In the genomic region with DNA sequence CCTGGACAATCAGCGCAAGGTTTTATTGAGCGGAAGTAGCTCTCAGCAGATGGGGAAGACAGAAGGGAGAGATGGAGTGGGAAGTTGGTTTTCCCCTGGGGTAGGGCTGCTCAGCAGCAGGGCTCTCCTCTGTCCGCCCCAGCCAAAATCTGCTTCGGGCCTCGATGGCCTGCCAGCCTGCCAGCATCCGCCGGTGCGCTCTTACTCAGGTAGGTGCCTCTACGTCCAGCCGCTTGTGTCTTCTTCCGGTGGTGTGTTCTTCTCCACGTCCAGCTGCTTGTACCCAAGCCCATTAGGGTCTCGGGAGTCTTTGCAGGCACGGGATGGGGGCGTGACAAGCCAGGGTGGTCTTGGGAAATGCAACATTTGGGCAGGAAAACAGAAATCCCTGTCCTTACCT, we compare ENCODE assay signal across 1 cellular context.
TF ChIP-seq lines count a peak whose summit lies in the region.

No MANE protein-coding gene starts in this region.

TF ChIP-seq in GM23338, 12 proteins besides CTCF, POLR2A, EP300 and RAD21 (continued from another document):
- TF ChIP-seq, protein P1, sequence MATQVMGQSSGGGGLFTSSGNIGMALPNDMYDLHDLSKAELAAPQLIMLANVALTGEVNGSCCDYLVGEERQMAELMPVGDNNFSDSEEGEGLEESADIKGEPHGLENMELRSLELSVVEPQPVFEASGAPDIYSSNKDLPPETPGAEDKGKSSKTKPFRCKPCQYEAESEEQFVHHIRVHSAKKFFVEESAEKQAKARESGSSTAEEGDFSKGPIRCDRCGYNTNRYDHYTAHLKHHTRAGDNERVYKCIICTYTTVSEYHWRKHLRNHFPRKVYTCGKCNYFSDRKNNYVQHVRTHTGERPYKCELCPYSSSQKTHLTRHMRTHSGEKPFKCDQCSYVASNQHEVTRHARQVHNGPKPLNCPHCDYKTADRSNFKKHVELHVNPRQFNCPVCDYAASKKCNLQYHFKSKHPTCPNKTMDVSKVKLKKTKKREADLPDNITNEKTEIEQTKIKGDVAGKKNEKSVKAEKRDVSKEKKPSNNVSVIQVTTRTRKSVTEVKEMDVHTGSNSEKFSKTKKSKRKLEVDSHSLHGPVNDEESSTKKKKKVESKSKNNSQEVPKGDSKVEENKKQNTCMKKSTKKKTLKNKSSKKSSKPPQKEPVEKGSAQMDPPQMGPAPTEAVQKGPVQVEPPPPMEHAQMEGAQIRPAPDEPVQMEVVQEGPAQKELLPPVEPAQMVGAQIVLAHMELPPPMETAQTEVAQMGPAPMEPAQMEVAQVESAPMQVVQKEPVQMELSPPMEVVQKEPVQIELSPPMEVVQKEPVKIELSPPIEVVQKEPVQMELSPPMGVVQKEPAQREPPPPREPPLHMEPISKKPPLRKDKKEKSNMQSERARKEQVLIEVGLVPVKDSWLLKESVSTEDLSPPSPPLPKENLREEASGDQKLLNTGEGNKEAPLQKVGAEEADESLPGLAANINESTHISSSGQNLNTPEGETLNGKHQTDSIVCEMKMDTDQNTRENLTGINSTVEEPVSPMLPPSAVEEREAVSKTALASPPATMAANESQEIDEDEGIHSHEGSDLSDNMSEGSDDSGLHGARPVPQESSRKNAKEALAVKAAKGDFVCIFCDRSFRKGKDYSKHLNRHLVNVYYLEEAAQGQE (IDR thresholded peaks at IDR 0.05; ENCODE audit: unreplicated experiment) = no peak
- no peak for TF ChIP-seq JUNB (IDR thresholded peaks at IDR 0.05; ENCODE audit: unreplicated experiment)
- no peak for TF ChIP-seq EZH2 (IDR thresholded peaks at IDR 0.05; ENCODE audit: low read depth, unreplicated experiment)
- TF ChIP-seq, protein P2, sequence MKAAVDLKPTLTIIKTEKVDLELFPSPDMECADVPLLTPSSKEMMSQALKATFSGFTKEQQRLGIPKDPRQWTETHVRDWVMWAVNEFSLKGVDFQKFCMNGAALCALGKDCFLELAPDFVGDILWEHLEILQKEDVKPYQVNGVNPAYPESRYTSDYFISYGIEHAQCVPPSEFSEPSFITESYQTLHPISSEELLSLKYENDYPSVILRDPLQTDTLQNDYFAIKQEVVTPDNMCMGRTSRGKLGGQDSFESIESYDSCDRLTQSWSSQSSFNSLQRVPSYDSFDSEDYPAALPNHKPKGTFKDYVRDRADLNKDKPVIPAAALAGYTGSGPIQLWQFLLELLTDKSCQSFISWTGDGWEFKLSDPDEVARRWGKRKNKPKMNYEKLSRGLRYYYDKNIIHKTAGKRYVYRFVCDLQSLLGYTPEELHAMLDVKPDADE (IDR thresholded peaks at IDR 0.05) = no peak
- no peak for TF ChIP-seq NANOG (IDR thresholded peaks at IDR 0.05; ENCODE audit: borderline replicate concordance)
- TF ChIP-seq, protein P3, sequence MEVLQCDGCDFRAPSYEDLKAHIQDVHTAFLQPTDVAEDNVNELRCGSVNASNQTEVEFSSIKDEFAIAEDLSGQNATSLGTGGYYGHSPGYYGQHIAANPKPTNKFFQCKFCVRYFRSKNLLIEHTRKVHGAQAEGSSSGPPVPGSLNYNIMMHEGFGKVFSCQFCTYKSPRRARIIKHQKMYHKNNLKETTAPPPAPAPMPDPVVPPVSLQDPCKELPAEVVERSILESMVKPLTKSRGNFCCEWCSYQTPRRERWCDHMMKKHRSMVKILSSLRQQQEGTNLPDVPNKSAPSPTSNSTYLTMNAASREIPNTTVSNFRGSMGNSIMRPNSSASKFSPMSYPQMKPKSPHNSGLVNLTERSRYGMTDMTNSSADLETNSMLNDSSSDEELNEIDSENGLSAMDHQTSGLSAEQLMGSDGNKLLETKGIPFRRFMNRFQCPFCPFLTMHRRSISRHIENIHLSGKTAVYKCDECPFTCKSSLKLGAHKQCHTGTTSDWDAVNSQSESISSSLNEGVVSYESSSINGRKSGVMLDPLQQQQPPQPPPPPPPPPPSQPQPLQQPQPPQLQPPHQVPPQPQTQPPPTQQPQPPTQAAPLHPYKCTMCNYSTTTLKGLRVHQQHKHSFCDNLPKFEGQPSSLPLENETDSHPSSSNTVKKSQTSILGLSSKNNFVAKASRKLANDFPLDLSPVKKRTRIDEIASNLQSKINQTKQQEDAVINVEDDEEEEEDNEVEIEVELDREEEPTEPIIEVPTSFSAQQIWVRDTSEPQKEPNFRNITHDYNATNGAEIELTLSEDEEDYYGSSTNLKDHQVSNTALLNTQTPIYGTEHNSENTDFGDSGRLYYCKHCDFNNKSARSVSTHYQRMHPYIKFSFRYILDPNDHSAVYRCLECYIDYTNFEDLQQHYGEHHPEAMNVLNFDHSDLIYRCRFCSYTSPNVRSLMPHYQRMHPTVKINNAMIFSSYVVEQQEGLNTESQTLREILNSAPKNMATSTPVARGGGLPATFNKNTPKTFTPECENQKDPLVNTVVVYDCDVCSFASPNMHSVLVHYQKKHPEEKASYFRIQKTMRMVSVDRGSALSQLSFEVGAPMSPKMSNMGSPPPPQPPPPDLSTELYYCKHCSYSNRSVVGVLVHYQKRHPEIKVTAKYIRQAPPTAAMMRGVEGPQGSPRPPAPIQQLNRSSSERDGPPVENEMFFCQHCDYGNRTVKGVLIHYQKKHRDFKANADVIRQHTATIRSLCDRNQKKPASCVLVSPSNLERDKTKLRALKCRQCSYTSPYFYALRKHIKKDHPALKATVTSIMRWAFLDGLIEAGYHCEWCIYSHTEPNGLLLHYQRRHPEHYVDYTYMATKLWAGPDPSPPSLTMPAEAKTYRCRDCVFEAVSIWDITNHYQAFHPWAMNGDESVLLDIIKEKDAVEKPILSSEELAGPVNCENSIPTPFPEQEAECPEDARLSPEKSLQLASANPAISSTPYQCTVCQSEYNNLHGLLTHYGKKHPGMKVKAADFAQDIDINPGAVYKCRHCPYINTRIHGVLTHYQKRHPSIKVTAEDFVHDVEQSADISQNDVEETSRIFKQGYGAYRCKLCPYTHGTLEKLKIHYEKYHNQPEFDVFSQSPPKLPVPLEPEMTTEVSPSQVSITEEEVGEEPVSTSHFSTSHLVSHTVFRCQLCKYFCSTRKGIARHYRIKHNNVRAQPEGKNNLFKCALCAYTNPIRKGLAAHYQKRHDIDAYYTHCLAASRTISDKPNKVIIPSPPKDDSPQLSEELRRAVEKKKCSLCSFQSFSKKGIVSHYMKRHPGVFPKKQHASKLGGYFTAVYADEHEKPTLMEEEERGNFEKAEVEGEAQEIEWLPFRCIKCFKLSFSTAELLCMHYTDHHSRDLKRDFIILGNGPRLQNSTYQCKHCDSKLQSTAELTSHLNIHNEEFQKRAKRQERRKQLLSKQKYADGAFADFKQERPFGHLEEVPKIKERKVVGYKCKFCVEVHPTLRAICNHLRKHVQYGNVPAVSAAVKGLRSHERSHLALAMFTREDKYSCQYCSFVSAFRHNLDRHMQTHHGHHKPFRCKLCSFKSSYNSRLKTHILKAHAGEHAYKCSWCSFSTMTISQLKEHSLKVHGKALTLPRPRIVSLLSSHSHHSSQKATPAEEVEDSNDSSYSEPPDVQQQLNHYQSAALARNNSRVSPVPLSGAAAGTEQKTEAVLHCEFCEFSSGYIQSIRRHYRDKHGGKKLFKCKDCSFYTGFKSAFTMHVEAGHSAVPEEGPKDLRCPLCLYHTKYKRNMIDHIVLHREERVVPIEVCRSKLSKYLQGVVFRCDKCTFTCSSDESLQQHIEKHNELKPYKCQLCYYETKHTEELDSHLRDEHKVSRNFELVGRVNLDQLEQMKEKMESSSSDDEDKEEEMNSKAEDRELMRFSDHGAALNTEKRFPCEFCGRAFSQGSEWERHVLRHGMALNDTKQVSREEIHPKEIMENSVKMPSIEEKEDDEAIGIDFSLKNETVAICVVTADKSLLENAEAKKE (CRISPR knock-in tag; IDR thresholded peaks at IDR 0.05) = no peak
TF ChIP-seq in GM23338: peak in this region for 0.
